20 cellular contexts compared by ENCODE assay signal in the genomic region with DNA sequence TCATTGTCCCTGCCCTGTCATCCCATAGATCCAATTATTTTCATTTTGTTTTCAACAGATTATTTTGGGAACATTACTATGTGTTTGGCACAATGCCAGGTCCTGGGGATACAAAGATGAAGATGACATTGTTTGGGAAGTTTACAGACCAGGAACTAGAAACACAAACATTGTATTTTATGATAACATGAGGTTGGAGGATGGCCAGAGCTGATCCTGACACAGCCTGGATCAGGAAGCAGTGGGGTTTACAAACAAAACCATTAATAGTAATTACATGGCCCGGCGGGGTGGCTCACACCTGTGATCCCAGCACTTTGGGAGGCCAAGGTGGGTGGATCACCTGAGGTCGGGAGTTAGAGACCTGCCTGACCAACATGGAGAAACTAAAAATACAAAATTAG. TPM values are rescaled to one million over a fixed set of nuclear protein-coding genes. Genes with fewer than 3 reads are reported as not detected.
A peak's percentile ranks its signal among the peaks of the same experiment; 100 is the strongest.
DNase-seq lines count a peak whose midpoint lies in the region; ATAC-seq and TF ChIP-seq lines count a peak whose summit lies in the region.
"Had no signal": no experiment of that assay in that cellular context is flagged by ENCODE, and none has a peak within 500 bp of the region (broad histone marks: within the 10 kb centered on the region; RNA-seq: fewer than 3 reads in every experiment).

No MANE protein-coding gene starts in this region.

- peaks cover 0 to 3% (median 0%) of the 10 kb centered on the region in 3 donors for H3K27me3 Mint-ChIP-seq in CD14-positive monocyte (ENCODE audit: low read depth in 3 of 3)

- no peak overlapping the region for H3K4me3 Mint-ChIP-seq in CD14-positive monocyte
- H3K4me3 Mint-ChIP-seq: activated naive CD8-positive, alpha-beta T cell treated with anti-CD3 and anti-CD28 coated beads, Interleukin-2, amount 10 ng/mL, durations not matched to agents 7 days and 5 days; T-helper 1 cell treated with Interleukin-12 subunit alpha and Interleukin-12 subunit beta and Interleukin-4 antibody, amounts not matched to agents 30 μg/mL and 1 μg/mL, for 36 hours had no signal

- H3K4me3 ChIP-seq in fibroblast of pulmonary artery (replicated peaks; ENCODE audit: low read depth, low read length) = no peak overlapping the region
- H3K4me3 ChIP-seq: BLaER1 treated with 17β-estradiol and CSF1 and Interleukin-3, amounts not matched to agents 10 nM and 100 nM; left lung had no signal

- ATAC-seq in HG02981 (IDR thresholded peaks at IDR 0.05; ENCODE audit: unreplicated experiment) = no peak
- ATAC-seq: left lung, Panc1, right cardiac atrium had no signal

- TF ChIP-seq CTCF in fibroblast of pulmonary artery (IDR thresholded peaks at IDR 0.05; ENCODE audit: low read length, missing control alignments) = no peak
- TF ChIP-seq CTCF in CD14-positive monocyte (IDR thresholded peaks at IDR 0.05) = no peak

- peak overlapping the region; percentile 98 for H3K27ac ChIP-seq in substantia nigra (ENCODE audit: low read depth, low read length, poor library complexity, severe bottlenecking)
- H3K27ac ChIP-seq: BLaER1 treated with 17β-estradiol and CSF1 and Interleukin-3, amounts not matched to agents 10 nM and 100 nM had no signal

- no peaks in the 10 kb centered on the region for H3K9me3 Mint-ChIP-seq in CD14-positive monocyte
- H3K9me3 Mint-ChIP-seq: activated naive CD8-positive, alpha-beta T cell treated with anti-CD3 and anti-CD28 coated beads, Interleukin-2, amount 10 ng/mL, durations not matched to agents 7 days and 5 days; T-helper 1 cell treated with Interleukin-12 subunit alpha and Interleukin-12 subunit beta and Interleukin-4 antibody, amounts not matched to agents 30 μg/mL and 1 μg/mL, for 36 hours had no signal

- intact Hi-C loops in CD14-positive monocyte (cut with micrococcal nuclease) = loop anchor here (5.0 to 10.0 kb wide), 2 partner anchors 1047 to 1050 kb away; no protein-coding TSS in a partner anchor

- peaks cover 9% of the 10 kb centered on the region for H3K4me1 Mint-ChIP-seq in CD14-positive monocyte

- peak overlapping the region in 2 of 7 donors; percentile 26 to 33 for H3K27ac Mint-ChIP-seq in CD14-positive monocyte
- H3K27ac Mint-ChIP-seq: activated naive CD8-positive, alpha-beta T cell treated with anti-CD3 and anti-CD28 coated beads, Interleukin-2, amount 10 ng/mL, durations not matched to agents 7 days and 5 days; T-helper 1 cell treated with Interleukin-12 subunit alpha and Interleukin-12 subunit beta and Interleukin-4 antibody, amounts not matched to agents 30 μg/mL and 1 μg/mL, for 36 hours had no signal

- peak; percentile 46 for DNase-seq in NCI-H1048 (lab: John Stamatoyannopoulos, UW)
- peak; percentile 76 for DNase-seq in NCI-H69 (lab: John Stamatoyannopoulos, UW)
- DNase-seq in fibroblast of pulmonary artery (ENCODE audit: low read depth) = peak; percentile 8
- peak in 26 of 49 donors; percentile 5 to 83 (median 30) for DNase-seq in substantia nigra (lab: John Stamatoyannopoulos, UW)
- DNase-seq in activated CD8-positive, alpha-beta memory T cell treated with anti-CD3 and anti-CD28 coated beads for 24 hours = no peak
- no peak for DNase-seq in CD14-positive monocyte (ENCODE audit: low spot score)
- DNase-seq in H4 (ENCODE audit: low spot score) = no peak
- DNase-seq: activated CD4-positive, alpha-beta T cell treated with anti-CD3 and anti-CD28 coated beads for 4 hours; activated naive CD8-positive, alpha-beta T cell treated with anti-CD3 and anti-CD28 coated beads, Interleukin-2, amount 10 ng/mL, durations not matched to agents 7 days and 5 days; central memory CD4-positive, alpha-beta T cell; KBM-7; left lung; NCI-H226; right cardiac atrium had no signal

- no peaks in the 10 kb centered on the region for H3K36me3 Mint-ChIP-seq in CD14-positive monocyte
- H3K36me3 Mint-ChIP-seq: activated naive CD8-positive, alpha-beta T cell treated with anti-CD3 and anti-CD28 coated beads, Interleukin-2, amount 10 ng/mL, durations not matched to agents 7 days and 5 days had no signal

RNA-seq across cellular contexts. Expression of a gene that starts 29.9 kb away (rescaled TPM):
- polyA plus RNA-seq in CD14-positive monocyte = not detected
- not detected in 2 replicates for total RNA-seq in H4 (2014; rRNA removed; shearing (Covaris generic))
- total RNA-seq: activated naive CD8-positive, alpha-beta T cell treated with anti-CD3 and anti-CD28 coated beads, Interleukin-2, amount 10 ng/mL, durations not matched to agents 7 days and 5 days; epithelial cell of proximal tubule; left lung; right cardiac atrium had no signal
- polyA plus RNA-seq: neural cell, right cardiac atrium had no signal

RNA-seq across cellular contexts. Expression of a gene that starts 32.2 kb away (rescaled TPM):
- 100 to 1,000 TPM; 108 to 127 TPM for polyA plus RNA-seq in CD14-positive monocyte
- total RNA-seq in H4 (2014; rRNA removed; shearing (Covaris generic)) = 177 and 216 TPM in 2 replicates

RNA-seq across cellular contexts. Expression of a gene that starts 32.9 kb away (rescaled TPM):
- polyA plus RNA-seq in CD14-positive monocyte = 10 to 100 TPM; 27.7 to 31.7 TPM
- total RNA-seq in H4 (2014; rRNA removed; shearing (Covaris generic)) = 25.2 and 25.8 TPM in 2 replicates

Comparison
In these comparisons a context has a peak if more than half of its experiments do, and no peak if none do; other contexts are left out.
1. DNase-seq: peak in NCI-H1048 (single experiment), NCI-H69 (single experiment), fibroblast of pulmonary artery (single experiment) and substantia nigra (26 of 49); none in activated CD8-positive, alpha-beta memory T cell treated with anti-CD3 and anti-CD28 coated beads for 24 hours (single experiment), CD14-positive monocyte (single experiment) and H4 (single experiment).